9 cellular contexts compared by ENCODE assay signal in genomic region chr14:53306926-53307325, GRCh38.
A peak's percentile ranks its signal among the peaks of the same experiment; 100 is the strongest.
DNase-seq lines count a peak whose midpoint lies in the region; ATAC-seq and TF ChIP-seq lines count a peak whose summit lies in the region.
"Had no signal": no experiment of that assay in that cellular context is flagged by ENCODE, and none has a peak within 500 bp of the region (broad histone marks: within the 10 kb centered on the region; RNA-seq: fewer than 3 reads in every experiment).

No MANE protein-coding gene starts in this region.

- H3K27ac Mint-ChIP-seq in naive thymus-derived CD4-positive, alpha-beta T cell: no peak overlapping the region

- no peak for ATAC-seq in naive thymus-derived CD4-positive, alpha-beta T cell

- POLR2A ChIA-PET in HEK293T (lab: Yijun Ruan, JAX): no interaction called here
- POLR2A ChIA-PET in naive thymus-derived CD4-positive, alpha-beta T cell (lab: Charles Lee): no interaction called here

- TF ChIP-seq POLR2A in suprapubic skin (IDR thresholded peaks at IDR 0.05) (no peak), lower leg skin (IDR thresholded peaks at IDR 0.05) (no peak)

- 69% methylated on average over 4 of the region's 4 CpGs for WGBS in suprapubic skin
- 57 to 64% methylated on average over 4 of the region's 4 CpGs for WGBS in lower leg skin, 2 donors

- TF ChIP-seq EP300 in suprapubic skin (IDR thresholded peaks at IDR 0.05): no peak

- no peaks in the 10 kb centered on the region for H3K36me3 ChIP-seq in suprapubic skin
- H3K36me3 ChIP-seq in naive thymus-derived CD4-positive, alpha-beta T cell (ENCODE audit: control insufficient read depth in 2 of 3, insufficient read depth in 3 of 3, low read length in 3 of 3): no peaks in the 10 kb centered on the region

- no peaks in the 10 kb centered on the region for H3K27me3 ChIP-seq in suprapubic skin
- no peaks in the 10 kb centered on the region for H3K27me3 ChIP-seq in naive thymus-derived CD4-positive, alpha-beta T cell (ENCODE audit: control insufficient read depth in 2 of 2, insufficient read depth in 2 of 2, low read length in 2 of 2)

- H3K4me3 Mint-ChIP-seq in naive thymus-derived CD4-positive, alpha-beta T cell: peak overlapping the region in 1 of 10 donors; percentile 83

- no peak for TF ChIP-seq CTCF in suprapubic skin (IDR thresholded peaks at IDR 0.05)
- TF ChIP-seq CTCF in lower leg skin (IDR thresholded peaks at IDR 0.05): no peak

- H3K36me3 Mint-ChIP-seq in naive thymus-derived CD4-positive, alpha-beta T cell: peaks cover 0 to 15% (median 4%) of the 10 kb centered on the region in 5 donors

- CTCF ChIA-PET in HEK293T (lab: Yijun Ruan, JAX): interaction anchor here (0.5 to 3.2 kb wide), 8 partner anchors 8 to 756 kb away, joined by 3 to 26 read pairs (median 4); no protein-coding TSS in a partner anchor
- CTCF ChIA-PET in naive thymus-derived CD4-positive, alpha-beta T cell (lab: Charles Lee): interaction anchor here (0.7 to 1.2 kb wide), 3 partner anchors 11 to 90 kb away, joined by 4 to 5 read pairs (median 5); no protein-coding TSS in a partner anchor

- H3K4me1 ChIP-seq in suprapubic skin: peaks cover 7% of the 10 kb centered on the region
- H3K4me1 ChIP-seq in naive thymus-derived CD4-positive, alpha-beta T cell (ENCODE audit: control insufficient read depth in 2 of 2, insufficient read depth in 2 of 2, low read length in 2 of 2): peaks cover 0 to 3% of the 10 kb centered on the region in 2 donors

- H3K9me3 Mint-ChIP-seq in naive thymus-derived CD4-positive, alpha-beta T cell: peaks cover 0 to 24% (median 9%) of the 10 kb centered on the region in 11 donors

- peaks cover 0 to 16% (median 6%) of the 10 kb centered on the region in 7 donors for H3K4me1 Mint-ChIP-seq in naive thymus-derived CD4-positive, alpha-beta T cell

- intact Hi-C loops in lower leg skin (cut with DNase I; ENCODE audit: low total_unique reads): loop anchor here (10.0 kb wide), 1 partner anchor 472 kb away; no protein-coding TSS in a partner anchor
- intact Hi-C loops in naive thymus-derived CD4-positive, alpha-beta T cell (cut with micrococcal nuclease): loop anchor here (1.0 to 5.0 kb wide), 4 partner anchors 155 to 484 kb away; partner anchors contain the start of gene DDHD1 (in 1 of the 2)

- no peaks in the 10 kb centered on the region for H3K9me3 ChIP-seq in suprapubic skin
- no peaks in the 10 kb centered on the region for H3K9me3 ChIP-seq in naive thymus-derived CD4-positive, alpha-beta T cell (ENCODE audit: control insufficient read depth in 2 of 3, low read length in 3 of 3)

- peaks cover 0 to 12% (median 0%) of the 10 kb centered on the region in 5 donors for H3K27me3 Mint-ChIP-seq in naive thymus-derived CD4-positive, alpha-beta T cell

- peak overlapping the region; percentile 32 for H3K4me3 ChIP-seq in suprapubic skin
- H3K4me3 ChIP-seq in lower leg skin (ENCODE audit: low read depth, poor library complexity, severe bottlenecking): no peak overlapping the region
- no peak overlapping the region for H3K4me3 ChIP-seq in naive thymus-derived CD4-positive, alpha-beta T cell (ENCODE audit: low read length)

- H3K27ac ChIP-seq in cingulate gyrus (ENCODE audit: low read depth, low read length) (peak overlapping the region; percentile 99), suprapubic skin (no peak overlapping the region)
- H3K27ac ChIP-seq in naive thymus-derived CD4-positive, alpha-beta T cell (ENCODE audit: low read depth, low read length): no peak overlapping the region

- peak; percentile 74 for DNase-seq in LHCN-M2 (ENCODE audit: low read depth)
- DNase-seq in medulla oblongata (ENCODE audit: extremely low spot score): peak; percentile 96
- DNase-seq in suprapubic skin (ENCODE audit: low spot score in 2 of 2): no peak
- DNase-seq in lower leg skin (ENCODE audit: low spot score in 2 of 2): no peak
- DNase-seq in activated CD4-positive, alpha-beta T cell treated with anti-CD3 and anti-CD28 coated beads for 1 hour: no peak
- DNase-seq in HEK293T (ENCODE audit: extremely low spot score): no peak
- no peak for DNase-seq in naive thymus-derived CD4-positive, alpha-beta T cell
- DNase-seq: NCI-H774 had no signal

TF ChIP-seq in HEK293T, 16 proteins besides CTCF, POLR2A, EP300 and RAD21:
- TF ChIP-seq SUZ12 (IDR thresholded peaks at IDR 0.05): no peak
- no peak for TF ChIP-seq PKNOX1 (IDR thresholded peaks at IDR 0.05)
- TF ChIP-seq CTBP1 (IDR thresholded peaks at IDR 0.05; ENCODE audit: borderline replicate concordance): no peak
- no peak for TF ChIP-seq ARNT (IDR thresholded peaks at IDR 0.05)
- no peak for TF ChIP-seq ELF4 (IDR thresholded peaks at IDR 0.05)
- TF ChIP-seq FOXK2 (IDR thresholded peaks at IDR 0.05): no peak
- no peak for TF ChIP-seq SP1 (IDR thresholded peaks at IDR 0.05)
- TF ChIP-seq TARDBP (IDR thresholded peaks at IDR 0.05): no peak
- no peak for TF ChIP-seq BHLHE40 (IDR thresholded peaks at IDR 0.05; ENCODE audit: borderline replicate concordance)
- TF ChIP-seq FOXA1 (IDR thresholded peaks at IDR 0.05): no peak
- TF ChIP-seq FOXM1 (IDR thresholded peaks at IDR 0.05; ENCODE audit: borderline replicate concordance): no peak
- no peak for TF ChIP-seq LEF1 (IDR thresholded peaks at IDR 0.05; ENCODE audit: borderline replicate concordance)
- TF ChIP-seq NFRKB (IDR thresholded peaks at IDR 0.05): no peak
- no peak for TF ChIP-seq L3MBTL2 (conservative IDR thresholded peaks at IDR 0.05)

Comparison
In these comparisons a context has a peak if more than half of its experiments do, and no peak if none do; other contexts are left out.
1. DNase-seq: peak in LHCN-M2 (single experiment) and medulla oblongata (single experiment); none in suprapubic skin (0 of 2), lower leg skin (0 of 2), activated CD4-positive, alpha-beta T cell treated with anti-CD3 and anti-CD28 coated beads for 1 hour (single experiment), HEK293T (single experiment) and naive thymus-derived CD4-positive, alpha-beta T cell (0 of 9).